ENCODE assay signal across 1 cellular context in the genomic region with DNA sequence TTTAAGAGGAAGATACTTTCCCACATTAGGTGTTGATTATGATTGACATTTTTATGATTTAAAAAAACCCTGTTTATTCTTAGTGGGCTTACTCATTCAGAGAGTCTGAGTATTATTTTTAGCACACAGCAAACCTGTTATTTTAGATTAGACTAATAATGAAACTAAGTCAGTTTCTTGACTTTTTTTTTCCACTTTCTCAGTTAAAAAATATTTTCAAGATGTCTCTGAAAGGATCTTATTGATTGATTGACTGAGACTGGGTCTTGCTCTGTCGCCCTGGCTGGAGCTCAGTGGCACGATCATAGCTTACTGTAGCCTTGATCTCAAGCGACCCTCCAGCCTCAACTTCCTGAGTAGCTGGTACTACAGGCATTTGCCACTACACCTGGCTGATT.
TF ChIP-seq lines count a peak whose summit lies in the region.

No MANE protein-coding gene starts in this region.

TF ChIP-seq in GM12878, 131 proteins besides CTCF, POLR2A, EP300 and RAD21 (continued from another document and continues in another):
- TF ChIP-seq, protein P1, sequence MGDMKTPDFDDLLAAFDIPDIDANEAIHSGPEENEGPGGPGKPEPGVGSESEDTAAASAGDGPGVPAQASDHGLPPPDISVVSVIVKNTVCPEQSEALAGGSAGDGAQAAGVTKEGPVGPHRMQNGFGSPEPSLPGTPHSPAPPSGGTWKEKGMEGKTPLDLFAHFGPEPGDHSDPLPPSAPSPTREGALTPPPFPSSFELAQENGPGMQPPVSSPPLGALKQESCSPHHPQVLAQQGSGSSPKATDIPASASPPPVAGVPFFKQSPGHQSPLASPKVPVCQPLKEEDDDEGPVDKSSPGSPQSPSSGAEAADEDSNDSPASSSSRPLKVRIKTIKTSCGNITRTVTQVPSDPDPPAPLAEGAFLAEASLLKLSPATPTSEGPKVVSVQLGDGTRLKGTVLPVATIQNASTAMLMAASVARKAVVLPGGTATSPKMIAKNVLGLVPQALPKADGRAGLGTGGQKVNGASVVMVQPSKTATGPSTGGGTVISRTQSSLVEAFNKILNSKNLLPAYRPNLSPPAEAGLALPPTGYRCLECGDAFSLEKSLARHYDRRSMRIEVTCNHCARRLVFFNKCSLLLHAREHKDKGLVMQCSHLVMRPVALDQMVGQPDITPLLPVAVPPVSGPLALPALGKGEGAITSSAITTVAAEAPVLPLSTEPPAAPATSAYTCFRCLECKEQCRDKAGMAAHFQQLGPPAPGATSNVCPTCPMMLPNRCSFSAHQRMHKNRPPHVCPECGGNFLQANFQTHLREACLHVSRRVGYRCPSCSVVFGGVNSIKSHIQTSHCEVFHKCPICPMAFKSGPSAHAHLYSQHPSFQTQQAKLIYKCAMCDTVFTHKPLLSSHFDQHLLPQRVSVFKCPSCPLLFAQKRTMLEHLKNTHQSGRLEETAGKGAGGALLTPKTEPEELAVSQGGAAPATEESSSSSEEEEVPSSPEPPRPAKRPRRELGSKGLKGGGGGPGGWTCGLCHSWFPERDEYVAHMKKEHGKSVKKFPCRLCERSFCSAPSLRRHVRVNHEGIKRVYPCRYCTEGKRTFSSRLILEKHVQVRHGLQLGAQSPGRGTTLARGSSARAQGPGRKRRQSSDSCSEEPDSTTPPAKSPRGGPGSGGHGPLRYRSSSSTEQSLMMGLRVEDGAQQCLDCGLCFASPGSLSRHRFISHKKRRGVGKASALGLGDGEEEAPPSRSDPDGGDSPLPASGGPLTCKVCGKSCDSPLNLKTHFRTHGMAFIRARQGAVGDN (IDR thresholded peaks at IDR 0.05): peak; percentile 47; the same call in 1 of the 2 replicates
- TF ChIP-seq KDM1A (IDR thresholded peaks at IDR 0.05; ENCODE audit: borderline replicate concordance) (no peak), RB1 (IDR thresholded peaks at IDR 0.05; ENCODE audit: borderline replicate concordance) (no peak), POU2F2 (IDR thresholded peaks at IDR 0.05; ENCODE audit: borderline replicate concordance, low read depth, low read length) (no peak; the same call in 2 of the 3 replicates), SMAD5 (IDR thresholded peaks at IDR 0.05; ENCODE audit: low read depth) (no peak), POLR2AphosphoS2 (IDR thresholded peaks at IDR 0.05; ENCODE audit: low read depth, low read length) (no peak), IKZF1 (conservative IDR thresholded peaks at IDR 0.05) (peak; percentile 77), KAT2A (conservative IDR thresholded peaks at IDR 0.05; ENCODE audit: control insufficient read depth, low read depth, low read length) (no peak), YBX1 (IDR thresholded peaks at IDR 0.05) (no peak), FOXM1 (IDR thresholded peaks at IDR 0.05; ENCODE audit: low read depth, low read length) (peak; percentile 99), CREM (IDR thresholded peaks at IDR 0.05; ENCODE audit: low read depth) (peak; percentile 95), FOXK2 (IDR thresholded peaks at IDR 0.05) (no peak), ASH2L (IDR thresholded peaks at IDR 0.05; ENCODE audit: borderline replicate concordance, low read depth) (peak; percentile 32; the same call in 1 of the 2 replicates), RAD51 (IDR thresholded peaks at IDR 0.05) (peak; percentile 41; the same call in 1 of the 2 replicates), ETV6 (conservative IDR thresholded peaks at IDR 0.05 in 1 of 2, IDR thresholded peaks at IDR 0.05 in 1 of 2; ENCODE audit: borderline replicate concordance in 1 of 2, low read depth in 1 of 2) (peak in 1 of 2 experiments; percentile 25; a peak in 1 of 4 replicates), SMAD1 (IDR thresholded peaks at IDR 0.05; ENCODE audit: low read depth, partially characterized antibody) (no peak), PAX8 (IDR thresholded peaks at IDR 0.05) (no peak), LARP7 (IDR thresholded peaks at IDR 0.05) (no peak), SREBF1 (IDR thresholded peaks at IDR 0.05; ENCODE audit: low read length) (peak; percentile 66; the same call in 1 of the 2 replicates), ZNF207 (IDR thresholded peaks at IDR 0.05; ENCODE audit: borderline replicate concordance) (no peak; the same call in 1 of the 2 replicates), NR2C2 (IDR thresholded peaks at IDR 0.05; ENCODE audit: borderline replicate concordance, control insufficient read depth, insufficient read length, low read depth) (no peak), HCFC1 (IDR thresholded peaks at IDR 0.05; ENCODE audit: low read length) (no peak), ZZZ3 (IDR thresholded peaks at IDR 0.05; ENCODE audit: control insufficient read depth, insufficient read length, low read depth) (no peak), MTA3 (IDR thresholded peaks at IDR 0.05; ENCODE audit: borderline replicate concordance, low read length) (peak; percentile 98), TAF1 (IDR thresholded peaks at IDR 0.05; ENCODE audit: borderline replicate concordance, low read depth, low read length) (no peak), MYB (IDR thresholded peaks at IDR 0.05; ENCODE audit: borderline replicate concordance, low read depth, low read length) (peak; percentile 83), GATAD2B (conservative IDR thresholded peaks at IDR 0.05; ENCODE audit: low read depth) (peak; percentile 23; the same call in 1 of the 2 replicates), HDAC2 (IDR thresholded peaks at IDR 0.05) (no peak), SREBF2 (IDR thresholded peaks at IDR 0.05; ENCODE audit: low read length) (no peak), FOS (IDR thresholded peaks at IDR 0.05; ENCODE audit: borderline replicate concordance, extremely low read depth, insufficient read length) (no peak), SMC3 (IDR thresholded peaks at IDR 0.05; ENCODE audit: borderline replicate concordance, low read length) (no peak), MEF2A (IDR thresholded peaks at IDR 0.05; ENCODE audit: insufficient read depth, low read depth, low read length) (peak; percentile 100), SUZ12 (IDR thresholded peaks at IDR 0.05; ENCODE audit: unreplicated experiment) (no peak), NR2F1 (conservative IDR thresholded peaks at IDR 0.05) (peak; percentile 96), NR2C1 (IDR thresholded peaks at IDR 0.05) (peak; percentile 53; the same call in 1 of the 2 replicates)
- TF ChIP-seq, protein P2, sequence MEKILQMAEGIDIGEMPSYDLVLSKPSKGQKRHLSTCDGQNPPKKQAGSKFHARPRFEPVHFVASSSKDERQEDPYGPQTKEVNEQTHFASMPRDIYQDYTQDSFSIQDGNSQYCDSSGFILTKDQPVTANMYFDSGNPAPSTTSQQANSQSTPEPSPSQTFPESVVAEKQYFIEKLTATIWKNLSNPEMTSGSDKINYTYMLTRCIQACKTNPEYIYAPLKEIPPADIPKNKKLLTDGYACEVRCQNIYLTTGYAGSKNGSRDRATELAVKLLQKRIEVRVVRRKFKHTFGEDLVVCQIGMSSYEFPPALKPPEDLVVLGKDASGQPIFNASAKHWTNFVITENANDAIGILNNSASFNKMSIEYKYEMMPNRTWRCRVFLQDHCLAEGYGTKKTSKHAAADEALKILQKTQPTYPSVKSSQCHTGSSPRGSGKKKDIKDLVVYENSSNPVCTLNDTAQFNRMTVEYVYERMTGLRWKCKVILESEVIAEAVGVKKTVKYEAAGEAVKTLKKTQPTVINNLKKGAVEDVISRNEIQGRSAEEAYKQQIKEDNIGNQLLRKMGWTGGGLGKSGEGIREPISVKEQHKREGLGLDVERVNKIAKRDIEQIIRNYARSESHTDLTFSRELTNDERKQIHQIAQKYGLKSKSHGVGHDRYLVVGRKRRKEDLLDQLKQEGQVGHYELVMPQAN (conservative IDR thresholded peaks at IDR 0.05): no peak; the same call in 1 of the 2 replicates
- TF ChIP-seq, protein P3, sequence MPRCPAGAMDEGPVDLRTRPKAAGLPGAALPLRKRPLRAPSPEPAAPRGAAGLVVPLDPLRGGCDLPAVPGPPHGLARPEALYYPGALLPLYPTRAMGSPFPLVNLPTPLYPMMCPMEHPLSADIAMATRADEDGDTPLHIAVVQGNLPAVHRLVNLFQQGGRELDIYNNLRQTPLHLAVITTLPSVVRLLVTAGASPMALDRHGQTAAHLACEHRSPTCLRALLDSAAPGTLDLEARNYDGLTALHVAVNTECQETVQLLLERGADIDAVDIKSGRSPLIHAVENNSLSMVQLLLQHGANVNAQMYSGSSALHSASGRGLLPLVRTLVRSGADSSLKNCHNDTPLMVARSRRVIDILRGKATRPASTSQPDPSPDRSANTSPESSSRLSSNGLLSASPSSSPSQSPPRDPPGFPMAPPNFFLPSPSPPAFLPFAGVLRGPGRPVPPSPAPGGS (IDR thresholded peaks at IDR 0.05; ENCODE audit: borderline replicate concordance, insufficient read depth, low read depth, low read length, poor library complexity, severe bottlenecking): peak; percentile 80
- TF ChIP-seq, protein P4, sequence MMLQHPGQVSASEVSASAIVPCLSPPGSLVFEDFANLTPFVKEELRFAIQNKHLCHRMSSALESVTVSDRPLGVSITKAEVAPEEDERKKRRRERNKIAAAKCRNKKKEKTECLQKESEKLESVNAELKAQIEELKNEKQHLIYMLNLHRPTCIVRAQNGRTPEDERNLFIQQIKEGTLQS (IDR thresholded peaks at IDR 0.05; ENCODE audit: borderline replicate concordance, extremely low read depth, low read depth, low read length): no peak
- TF ChIP-seq, protein P5, sequence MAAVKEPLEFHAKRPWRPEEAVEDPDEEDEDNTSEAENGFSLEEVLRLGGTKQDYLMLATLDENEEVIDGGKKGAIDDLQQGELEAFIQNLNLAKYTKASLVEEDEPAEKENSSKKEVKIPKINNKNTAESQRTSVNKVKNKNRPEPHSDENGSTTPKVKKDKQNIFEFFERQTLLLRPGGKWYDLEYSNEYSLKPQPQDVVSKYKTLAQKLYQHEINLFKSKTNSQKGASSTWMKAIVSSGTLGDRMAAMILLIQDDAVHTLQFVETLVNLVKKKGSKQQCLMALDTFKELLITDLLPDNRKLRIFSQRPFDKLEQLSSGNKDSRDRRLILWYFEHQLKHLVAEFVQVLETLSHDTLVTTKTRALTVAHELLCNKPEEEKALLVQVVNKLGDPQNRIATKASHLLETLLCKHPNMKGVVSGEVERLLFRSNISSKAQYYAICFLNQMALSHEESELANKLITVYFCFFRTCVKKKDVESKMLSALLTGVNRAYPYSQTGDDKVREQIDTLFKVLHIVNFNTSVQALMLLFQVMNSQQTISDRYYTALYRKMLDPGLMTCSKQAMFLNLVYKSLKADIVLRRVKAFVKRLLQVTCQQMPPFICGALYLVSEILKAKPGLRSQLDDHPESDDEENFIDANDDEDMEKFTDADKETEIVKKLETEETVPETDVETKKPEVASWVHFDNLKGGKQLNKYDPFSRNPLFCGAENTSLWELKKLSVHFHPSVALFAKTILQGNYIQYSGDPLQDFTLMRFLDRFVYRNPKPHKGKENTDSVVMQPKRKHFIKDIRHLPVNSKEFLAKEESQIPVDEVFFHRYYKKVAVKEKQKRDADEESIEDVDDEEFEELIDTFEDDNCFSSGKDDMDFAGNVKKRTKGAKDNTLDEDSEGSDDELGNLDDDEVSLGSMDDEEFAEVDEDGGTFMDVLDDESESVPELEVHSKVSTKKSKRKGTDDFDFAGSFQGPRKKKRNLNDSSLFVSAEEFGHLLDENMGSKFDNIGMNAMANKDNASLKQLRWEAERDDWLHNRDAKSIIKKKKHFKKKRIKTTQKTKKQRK (IDR thresholded peaks at IDR 0.05; ENCODE audit: low read depth, low read length): no peak
- TF ChIP-seq, protein P6, sequence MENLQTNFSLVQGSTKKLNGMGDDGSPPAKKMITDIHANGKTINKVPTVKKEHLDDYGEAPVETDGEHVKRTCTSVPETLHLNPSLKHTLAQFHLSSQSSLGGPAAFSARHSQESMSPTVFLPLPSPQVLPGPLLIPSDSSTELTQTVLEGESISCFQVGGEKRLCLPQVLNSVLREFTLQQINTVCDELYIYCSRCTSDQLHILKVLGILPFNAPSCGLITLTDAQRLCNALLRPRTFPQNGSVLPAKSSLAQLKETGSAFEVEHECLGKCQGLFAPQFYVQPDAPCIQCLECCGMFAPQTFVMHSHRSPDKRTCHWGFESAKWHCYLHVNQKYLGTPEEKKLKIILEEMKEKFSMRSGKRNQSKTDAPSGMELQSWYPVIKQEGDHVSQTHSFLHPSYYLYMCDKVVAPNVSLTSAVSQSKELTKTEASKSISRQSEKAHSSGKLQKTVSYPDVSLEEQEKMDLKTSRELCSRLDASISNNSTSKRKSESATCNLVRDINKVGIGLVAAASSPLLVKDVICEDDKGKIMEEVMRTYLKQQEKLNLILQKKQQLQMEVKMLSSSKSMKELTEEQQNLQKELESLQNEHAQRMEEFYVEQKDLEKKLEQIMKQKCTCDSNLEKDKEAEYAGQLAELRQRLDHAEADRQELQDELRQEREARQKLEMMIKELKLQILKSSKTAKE (IDR thresholded peaks at IDR 0.05; ENCODE audit: low read depth, poor library complexity, severe bottlenecking): peak; percentile 100
- TF ChIP-seq, protein P7, sequence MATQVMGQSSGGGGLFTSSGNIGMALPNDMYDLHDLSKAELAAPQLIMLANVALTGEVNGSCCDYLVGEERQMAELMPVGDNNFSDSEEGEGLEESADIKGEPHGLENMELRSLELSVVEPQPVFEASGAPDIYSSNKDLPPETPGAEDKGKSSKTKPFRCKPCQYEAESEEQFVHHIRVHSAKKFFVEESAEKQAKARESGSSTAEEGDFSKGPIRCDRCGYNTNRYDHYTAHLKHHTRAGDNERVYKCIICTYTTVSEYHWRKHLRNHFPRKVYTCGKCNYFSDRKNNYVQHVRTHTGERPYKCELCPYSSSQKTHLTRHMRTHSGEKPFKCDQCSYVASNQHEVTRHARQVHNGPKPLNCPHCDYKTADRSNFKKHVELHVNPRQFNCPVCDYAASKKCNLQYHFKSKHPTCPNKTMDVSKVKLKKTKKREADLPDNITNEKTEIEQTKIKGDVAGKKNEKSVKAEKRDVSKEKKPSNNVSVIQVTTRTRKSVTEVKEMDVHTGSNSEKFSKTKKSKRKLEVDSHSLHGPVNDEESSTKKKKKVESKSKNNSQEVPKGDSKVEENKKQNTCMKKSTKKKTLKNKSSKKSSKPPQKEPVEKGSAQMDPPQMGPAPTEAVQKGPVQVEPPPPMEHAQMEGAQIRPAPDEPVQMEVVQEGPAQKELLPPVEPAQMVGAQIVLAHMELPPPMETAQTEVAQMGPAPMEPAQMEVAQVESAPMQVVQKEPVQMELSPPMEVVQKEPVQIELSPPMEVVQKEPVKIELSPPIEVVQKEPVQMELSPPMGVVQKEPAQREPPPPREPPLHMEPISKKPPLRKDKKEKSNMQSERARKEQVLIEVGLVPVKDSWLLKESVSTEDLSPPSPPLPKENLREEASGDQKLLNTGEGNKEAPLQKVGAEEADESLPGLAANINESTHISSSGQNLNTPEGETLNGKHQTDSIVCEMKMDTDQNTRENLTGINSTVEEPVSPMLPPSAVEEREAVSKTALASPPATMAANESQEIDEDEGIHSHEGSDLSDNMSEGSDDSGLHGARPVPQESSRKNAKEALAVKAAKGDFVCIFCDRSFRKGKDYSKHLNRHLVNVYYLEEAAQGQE (IDR thresholded peaks at IDR 0.05; ENCODE audit: low read depth, low read length): no peak
- TF ChIP-seq, protein P8, sequence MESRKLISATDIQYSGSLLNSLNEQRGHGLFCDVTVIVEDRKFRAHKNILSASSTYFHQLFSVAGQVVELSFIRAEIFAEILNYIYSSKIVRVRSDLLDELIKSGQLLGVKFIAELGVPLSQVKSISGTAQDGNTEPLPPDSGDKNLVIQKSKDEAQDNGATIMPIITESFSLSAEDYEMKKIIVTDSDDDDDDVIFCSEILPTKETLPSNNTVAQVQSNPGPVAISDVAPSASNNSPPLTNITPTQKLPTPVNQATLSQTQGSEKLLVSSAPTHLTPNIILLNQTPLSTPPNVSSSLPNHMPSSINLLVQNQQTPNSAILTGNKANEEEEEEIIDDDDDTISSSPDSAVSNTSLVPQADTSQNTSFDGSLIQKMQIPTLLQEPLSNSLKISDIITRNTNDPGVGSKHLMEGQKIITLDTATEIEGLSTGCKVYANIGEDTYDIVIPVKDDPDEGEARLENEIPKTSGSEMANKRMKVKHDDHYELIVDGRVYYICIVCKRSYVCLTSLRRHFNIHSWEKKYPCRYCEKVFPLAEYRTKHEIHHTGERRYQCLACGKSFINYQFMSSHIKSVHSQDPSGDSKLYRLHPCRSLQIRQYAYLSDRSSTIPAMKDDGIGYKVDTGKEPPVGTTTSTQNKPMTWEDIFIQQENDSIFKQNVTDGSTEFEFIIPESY (IDR thresholded peaks at IDR 0.05): no peak
